Comparison of ENCODE assay signal across 8 cellular contexts in the genomic region with DNA sequence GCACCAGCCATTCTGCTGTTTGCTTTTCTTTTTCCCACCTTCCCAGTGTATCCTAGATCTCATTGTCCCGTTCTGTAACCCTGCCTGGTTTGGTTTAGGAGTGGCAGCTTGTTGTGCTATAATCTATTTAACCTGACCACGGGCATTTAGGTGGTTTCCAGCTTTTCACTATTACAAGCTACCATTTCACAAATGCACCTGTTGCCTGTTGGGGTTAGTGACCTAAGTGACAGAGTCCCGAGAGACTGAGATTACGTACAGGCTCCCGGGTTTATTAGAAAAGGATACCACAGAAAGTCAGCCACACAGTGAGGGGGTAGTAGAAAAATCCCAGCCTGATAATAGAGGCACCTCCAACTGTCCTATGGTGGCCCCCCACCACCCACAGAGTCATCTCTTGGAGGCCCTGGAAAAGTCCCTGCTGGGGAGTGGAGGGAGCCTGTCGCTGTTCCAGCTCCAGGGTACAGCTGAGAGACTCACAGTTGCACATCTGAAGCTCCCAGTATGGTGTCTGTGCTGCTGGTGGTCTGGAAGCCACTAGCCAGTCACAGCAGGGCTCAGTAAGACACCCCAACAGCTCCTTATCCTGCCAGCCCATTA. TPM values are rescaled to one million over a fixed set of nuclear protein-coding genes. Genes with fewer than 3 reads are reported as not detected.
DNase-seq lines count a peak whose midpoint lies in the region; ATAC-seq, FAIRE-seq and TF ChIP-seq lines count a peak whose summit lies in the region.

No MANE protein-coding gene starts in this region.

- no peak overlapping the region for H3K27ac ChIP-seq in left lung

- no peak for TF ChIP-seq CTCF in GM13977 (IDR thresholded peaks at IDR 0.05; ENCODE audit: extremely low read depth, insufficient read depth, missing control alignments)
- TF ChIP-seq CTCF in left lung (IDR thresholded peaks at IDR 0.05), result no peak

- FAIRE-seq in HTR-8/SVneo (lab: Jason Lieb, UNC), result no peak

- H3K4me3 ChIP-seq in left lung, result no peak overlapping the region

- no peaks in the 10 kb centered on the region for H3K27me3 ChIP-seq in left lung

- in situ Hi-C loops in GM13977 (cut with MboI; ENCODE audit: low pct_unique_long_range_greater_than_20kb, low sequenced_read_pairs, unreplicated experiment), result loop anchor here (10.0 to 25.0 kb wide), 4 partner anchors 289 to 747 kb away; partner anchors contain the start of gene SOCS1

- peak; percentile 64 for DNase-seq in GM13977 (ENCODE audit: low spot score)
- DNase-seq in activated T-cell treated with anti-CD3 and anti-CD28 coated beads, Interleukin-2, amount 50 U/mL, for 48 hours, result peak; percentile 74
- DNase-seq in NCI-H2029 (lab: John Stamatoyannopoulos, UW), result no peak
- DNase-seq in left lung, result no peak
- no peak for DNase-seq in HTR-8/SVneo (ENCODE audit: insufficient read length, low spot score)
- DNase-seq in dermis blood vessel endothelial cell, result no peak

- ATAC-seq in GM19372 (IDR thresholded peaks at IDR 0.05; ENCODE audit: low read depth, unreplicated experiment) (peak; percentile 76), HG03066 (IDR thresholded peaks at IDR 0.05; ENCODE audit: low read depth, unreplicated experiment) (peak; percentile 58), left lung (no peak)

- peaks cover 0 to 34% of the 10 kb centered on the region in 2 donors for H3K4me1 ChIP-seq in left lung

- H3K36me3 ChIP-seq in left lung, result peaks cover 0 to 51% of the 10 kb centered on the region in 2 donors

- intact Hi-C loops in left lung (cut with DNase I), result loop anchor here in 1 of 2 donors (10.0 kb wide), 1 partner anchor 389 kb away; no protein-coding TSS in a partner anchor

- no peaks in the 10 kb centered on the region for H3K9me3 ChIP-seq in left lung

RNA-seq across cellular contexts. Expression of gene CLEC16A, which starts 21.2 kb away (rescaled TPM):
- 10 to 100 TPM; 35.6 to 38.6 TPM for total RNA-seq in left lung
- 22.1 and 22.8 TPM in 2 replicates for total RNA-seq in dermis blood vessel endothelial cell

RNA-seq across cellular contexts. Expression of gene DEXI, which starts 23.3 kb away (rescaled TPM):
- 10 to 100 TPM; 30.2 to 35.8 TPM for total RNA-seq in left lung
- 42.8 and 65.3 TPM in 2 replicates for total RNA-seq in dermis blood vessel endothelial cell

Comparison
In these comparisons a context has a peak if more than half of its experiments do, and no peak if none do; other contexts are left out.
1. DNase-seq: peak in GM13977 (single experiment) and activated T-cell treated with anti-CD3 and anti-CD28 coated beads, Interleukin-2, amount 50 U/mL, for 48 hours (2 of 2); none in NCI-H2029 (single experiment), left lung (0 of 2), HTR-8/SVneo (single experiment) and dermis blood vessel endothelial cell (single experiment).